1 cellular context compared by ENCODE assay signal in the genomic region with DNA sequence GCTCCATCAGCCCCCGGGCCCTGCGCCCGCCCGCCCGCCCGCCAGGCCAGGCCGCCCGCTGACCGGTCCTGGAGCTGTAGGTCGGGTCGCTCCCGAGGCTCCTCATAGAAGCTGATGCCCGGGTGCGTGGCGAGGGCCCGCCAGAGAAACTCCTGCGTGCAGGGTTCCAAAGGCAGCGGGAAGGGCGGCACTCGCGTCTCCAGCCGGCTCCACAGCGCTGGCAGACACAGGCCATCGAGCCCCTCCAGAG.
TF ChIP-seq lines count a peak whose summit lies in the region.

No MANE protein-coding gene starts in this region.

TF ChIP-seq in GM23338, 12 proteins besides CTCF, POLR2A, EP300 and RAD21:
- TF ChIP-seq EZH2 (IDR thresholded peaks at IDR 0.05; ENCODE audit: low read depth, unreplicated experiment) (no peak), ZNF114 (CRISPR knock-in tag; IDR thresholded peaks at IDR 0.05) (no peak)
